In genomic region chr2:83844490-83844889, GRCh38 we compare ENCODE assay signal across 23 cellular contexts.
"Had no signal": no experiment of that assay in that cellular context is flagged by ENCODE, and none has a peak within 500 bp of the region (broad histone marks: within the 10 kb centered on the region; RNA-seq: fewer than 3 reads in every experiment).

No MANE protein-coding gene starts in this region.

- ATAC-seq: left colon; left ventricle myocardium superior; naive thymus-derived CD4-positive, alpha-beta T cell; psoas muscle; sciatic nerve; stimulated activated naive B cell treated with anti-CD40 and anti-IgM and Interleukin-4, amounts not matched to agents 10 μg/mL and 1 μg/mL and 100 μg/mL, for 72 hours; stimulated activated naive CD8-positive, alpha-beta T cell treated with anti-CD3 and anti-CD28 coated beads, Interleukin-15, amount 100 ng/mL, for 72 hours; upper lobe of right lung had no signal

- H3K4me3 Mint-ChIP-seq: dendritic cell treated with granulocyte-macrophage colony-stimulating factor and Interleukin-4, amounts not matched to agents 40 ng/mL and 50 ng/mL, for 4 days; naive thymus-derived CD4-positive, alpha-beta T cell; nephron progenitor cell; stimulated activated naive B cell treated with anti-CD40 and anti-IgM and Interleukin-4, amounts not matched to agents 10 μg/mL and 1 μg/mL and 100 μg/mL, for 72 hours; stimulated activated naive CD8-positive, alpha-beta T cell treated with anti-CD3 and anti-CD28 coated beads, Interleukin-15, amount 100 ng/mL, for 72 hours had no signal

- H3K79me2 ChIP-seq: hepatocyte had no signal

- H3K9me3 ChIP-seq: neutrophil, psoas muscle, testis, tibial nerve, upper lobe of right lung, vagina had no signal

- H3K27me3 Mint-ChIP-seq: dendritic cell treated with granulocyte-macrophage colony-stimulating factor and Interleukin-4, amounts not matched to agents 40 ng/mL and 50 ng/mL, for 4 days; stimulated activated naive B cell treated with anti-CD40 and anti-IgM and Interleukin-4, amounts not matched to agents 10 μg/mL and 1 μg/mL and 100 μg/mL, for 72 hours; stimulated activated naive CD8-positive, alpha-beta T cell treated with anti-CD3 and anti-CD28 coated beads, Interleukin-15, amount 100 ng/mL, for 72 hours had no signal

- H3K27ac Mint-ChIP-seq: dendritic cell treated with granulocyte-macrophage colony-stimulating factor and Interleukin-4, amounts not matched to agents 40 ng/mL and 50 ng/mL, for 4 days; naive thymus-derived CD4-positive, alpha-beta T cell; nephron progenitor cell; stimulated activated naive B cell treated with anti-CD40 and anti-IgM and Interleukin-4, amounts not matched to agents 10 μg/mL and 1 μg/mL and 100 μg/mL, for 72 hours; stimulated activated naive CD8-positive, alpha-beta T cell treated with anti-CD3 and anti-CD28 coated beads, Interleukin-15, amount 100 ng/mL, for 72 hours had no signal

- H3K4me3 ChIP-seq: hepatocyte, lung, psoas muscle, testis, tibial nerve, upper lobe of right lung, vagina had no signal

- H2AFZ ChIP-seq: hepatocyte had no signal

- H3K36me3 Mint-ChIP-seq: naive thymus-derived CD4-positive, alpha-beta T cell; stimulated activated naive B cell treated with anti-CD40 and anti-IgM and Interleukin-4, amounts not matched to agents 10 μg/mL and 1 μg/mL and 100 μg/mL, for 72 hours had no signal

- H3K4me1 Mint-ChIP-seq: naive thymus-derived CD4-positive, alpha-beta T cell; nephron progenitor cell; stimulated activated naive B cell treated with anti-CD40 and anti-IgM and Interleukin-4, amounts not matched to agents 10 μg/mL and 1 μg/mL and 100 μg/mL, for 72 hours; stimulated activated naive CD8-positive, alpha-beta T cell treated with anti-CD3 and anti-CD28 coated beads, Interleukin-15, amount 100 ng/mL, for 72 hours had no signal

- H3K9me3 Mint-ChIP-seq: dendritic cell treated with granulocyte-macrophage colony-stimulating factor and Interleukin-4, amounts not matched to agents 40 ng/mL and 50 ng/mL, for 4 days; nephron progenitor cell; stimulated activated naive CD8-positive, alpha-beta T cell treated with anti-CD3 and anti-CD28 coated beads, Interleukin-15, amount 100 ng/mL, for 72 hours had no signal

- H3K27ac ChIP-seq: hepatocyte, neutrophil, psoas muscle, testis, tibial nerve, upper lobe of right lung, vagina had no signal

- H3K4me1 ChIP-seq: psoas muscle, testis, tibial nerve, upper lobe of right lung, vagina had no signal

- H3K4me2 ChIP-seq: hepatocyte had no signal

- FAIRE-seq: endothelial cell of umbilical vein had no signal

- H3K27me3 ChIP-seq: hepatocyte, neutrophil, testis, tibial nerve, upper lobe of right lung, vagina had no signal

- DNase-seq: erythroblast; foreskin melanocyte; head of caudate nucleus; left colon; left ventricle myocardium superior; naive thymus-derived CD4-positive, alpha-beta T cell; nephron progenitor cell; psoas muscle; retina; stimulated activated CD4-positive, alpha-beta T cell treated with anti-CD3 and anti-CD28 coated beads, Interleukin-2, amount 100 ng/mL, for 24 hours; stimulated activated CD4-positive, alpha-beta T cell treated with anti-CD3 and anti-CD28 coated beads, Interleukin-4, amount 100 ng/mL, for 4 hours; stimulated activated naive B cell treated with anti-CD40 and anti-IgM and Interleukin-4, amounts not matched to agents 10 μg/mL and 1 μg/mL and 100 μg/mL, for 72 hours; stimulated activated naive CD8-positive, alpha-beta T cell treated with anti-CD3 and anti-CD28 coated beads, Interleukin-15, amount 100 ng/mL, for 72 hours; testis; upper lobe of right lung had no signal

- H3K36me3 ChIP-seq: neutrophil, tibial nerve, upper lobe of right lung, vagina had no signal
